ENCODE assay signal across 29 cellular contexts in genomic region chr10:90480466-90480865, GRCh38.
"Had no signal": no experiment of that assay in that cellular context is flagged by ENCODE, and none has a peak within 500 bp of the region (broad histone marks: within the 10 kb centered on the region; RNA-seq: fewer than 3 reads in every experiment).

No MANE protein-coding gene starts in this region.

- H3K9me3 ChIP-seq: left ventricle myocardium inferior, mucosa of descending colon, pancreas, prostate gland, testis, thyroid gland, transverse colon, upper lobe of left lung, vagina had no signal

- ATAC-seq: mucosa of descending colon; naive thymus-derived CD4-positive, alpha-beta T cell; natural killer cell treated with Interleukin-12 subunit alpha and Interleukin-12 subunit beta and Interleukin-15 and Interleukin-18, amount 100 ng/mL, for 72 hours; pancreas; right cardiac atrium; sciatic nerve; stimulated activated naive B cell treated with anti-CD40 and anti-IgM and Interleukin-4, amounts not matched to agents 10 μg/mL and 1 μg/mL and 100 μg/mL, for 72 hours; stimulated activated naive CD8-positive, alpha-beta T cell treated with anti-CD3 and anti-CD28 coated beads, Interleukin-15, Interleukin-2, amounts not matched to agents 100 U/mL and 50 U/mL, for 24 hours had no signal

- H3K27ac ChIP-seq: left ventricle myocardium inferior, pancreas, prostate gland, skin epidermis, stomach, testis, thyroid gland, transverse colon, upper lobe of left lung, vagina had no signal

- H3K36me3 Mint-ChIP-seq: memory B cell; naive thymus-derived CD4-positive, alpha-beta T cell; natural killer cell treated with Interleukin-12 subunit alpha and Interleukin-12 subunit beta and Interleukin-15 and Interleukin-18, amount 100 ng/mL, for 72 hours; stimulated activated naive B cell treated with anti-CD40 and anti-IgM and Interleukin-4, amounts not matched to agents 10 μg/mL and 1 μg/mL and 100 μg/mL, for 72 hours had no signal

- H3K4me3 Mint-ChIP-seq: memory B cell; naive thymus-derived CD4-positive, alpha-beta T cell; natural killer cell treated with Interleukin-12 subunit alpha and Interleukin-12 subunit beta and Interleukin-15 and Interleukin-18, amount 100 ng/mL, for 72 hours; neural crest cell; stimulated activated naive B cell treated with anti-CD40 and anti-IgM and Interleukin-4, amounts not matched to agents 10 μg/mL and 1 μg/mL and 100 μg/mL, for 72 hours had no signal

- DNase-seq: islet precursor cell; left ventricle myocardium inferior; midbrain; mucosa of descending colon; naive thymus-derived CD4-positive, alpha-beta T cell; nucleus accumbens; pancreas; posterior cingulate gyrus; retina; right cardiac atrium; stimulated activated CD4-positive, alpha-beta T cell treated with anti-CD3 and anti-CD28 coated beads, Interleukin-12 subunit alpha, Interleukin-12 subunit beta, amount 100 ng/mL, for 4 hours; stimulated activated CD4-positive, alpha-beta T cell treated with anti-CD3 and anti-CD28 coated beads, Interleukin-15, amount 100 ng/mL, for 24 hours; stimulated activated CD4-positive, alpha-beta T cell treated with anti-CD3 and anti-CD28 coated beads, Interleukin-2, amount 100 ng/mL, for 24 hours; stimulated activated CD4-positive, alpha-beta T cell treated with anti-CD3 and anti-CD28 coated beads, Interleukin-4, amount 100 ng/mL, for 1 hour; stimulated activated naive B cell treated with anti-CD40 and anti-IgM and Interleukin-4, amounts not matched to agents 10 μg/mL and 1 μg/mL and 100 μg/mL, for 72 hours; stimulated activated naive CD8-positive, alpha-beta T cell treated with anti-CD3 and anti-CD28 coated beads, Interleukin-15, Interleukin-2, amounts not matched to agents 100 U/mL and 50 U/mL, for 24 hours; stomach; testis; thyroid gland; transverse colon; upper lobe of left lung had no signal

- H3K4me3 ChIP-seq: left ventricle myocardium inferior, lung, mucosa of descending colon, pancreas, prostate gland, skin epidermis, stomach, testis, thyroid gland, transverse colon, upper lobe of left lung, vagina had no signal

- H3K27me3 ChIP-seq: pancreas, stomach, testis, thyroid gland, transverse colon, upper lobe of left lung, vagina had no signal

- H3K9me3 Mint-ChIP-seq: natural killer cell treated with Interleukin-12 subunit alpha and Interleukin-12 subunit beta and Interleukin-15 and Interleukin-18, amount 100 ng/mL, for 72 hours; neural crest cell; stimulated activated naive B cell treated with anti-CD40 and anti-IgM and Interleukin-4, amounts not matched to agents 10 μg/mL and 1 μg/mL and 100 μg/mL, for 72 hours had no signal

- H3K4me1 ChIP-seq: left ventricle myocardium inferior, pancreas, prostate gland, stomach, testis, thyroid gland, transverse colon, upper lobe of left lung, vagina had no signal

- H3K4me1 Mint-ChIP-seq: memory B cell; naive thymus-derived CD4-positive, alpha-beta T cell; neural crest cell; stimulated activated naive B cell treated with anti-CD40 and anti-IgM and Interleukin-4, amounts not matched to agents 10 μg/mL and 1 μg/mL and 100 μg/mL, for 72 hours had no signal

- H3K27ac Mint-ChIP-seq: memory B cell; naive thymus-derived CD4-positive, alpha-beta T cell; natural killer cell treated with Interleukin-12 subunit alpha and Interleukin-12 subunit beta and Interleukin-15 and Interleukin-18, amount 100 ng/mL, for 72 hours; stimulated activated naive B cell treated with anti-CD40 and anti-IgM and Interleukin-4, amounts not matched to agents 10 μg/mL and 1 μg/mL and 100 μg/mL, for 72 hours had no signal

- H3K27me3 Mint-ChIP-seq: memory B cell; naive thymus-derived CD4-positive, alpha-beta T cell; natural killer cell treated with Interleukin-12 subunit alpha and Interleukin-12 subunit beta and Interleukin-15 and Interleukin-18, amount 100 ng/mL, for 72 hours; stimulated activated naive B cell treated with anti-CD40 and anti-IgM and Interleukin-4, amounts not matched to agents 10 μg/mL and 1 μg/mL and 100 μg/mL, for 72 hours had no signal

- H3K36me3 ChIP-seq: left ventricle myocardium inferior, pancreas, prostate gland, stomach, thyroid gland, transverse colon, upper lobe of left lung, vagina had no signal
